2 cellular contexts compared by ENCODE assay signal in genomic region chrX:18758166-18758932, GRCh38.
TF ChIP-seq lines count a peak whose summit lies in the region.

No MANE protein-coding gene starts in this region.

TF ChIP-seq in GM23338, 12 proteins besides CTCF, POLR2A, EP300 and RAD21:
- TF ChIP-seq ZNF462 (CRISPR knock-in tag; IDR thresholded peaks at IDR 0.05): no peak
- TF ChIP-seq ZNF114 (CRISPR knock-in tag; IDR thresholded peaks at IDR 0.05): no peak

TF ChIP-seq in H1, 55 proteins besides CTCF, POLR2A, EP300 and RAD21:
- TF ChIP-seq SIRT6 (IDR thresholded peaks at IDR 0.05; ENCODE audit: low read length) (no peak), NANOG (IDR thresholded peaks at IDR 0.05; ENCODE audit: insufficient read depth, low read depth, low read length, poor library complexity, severe bottlenecking) (peak; percentile 50)
